In genomic region chr10:112716076-112716475, GRCh38 we compare ENCODE assay signal across 23 cellular contexts.
"Had no signal": no experiment of that assay in that cellular context is flagged by ENCODE, and none has a peak within 500 bp of the region (broad histone marks: within the 10 kb centered on the region; RNA-seq: fewer than 3 reads in every experiment).

No MANE protein-coding gene starts in this region.

- H3K4me3 Mint-ChIP-seq: activated CD4-positive, alpha-beta T cell treated with anti-CD3 and anti-CD28 coated beads for 36 hours; memory B cell; naive thymus-derived CD4-positive, alpha-beta T cell; neural progenitor cell; stimulated activated naive CD8-positive, alpha-beta T cell treated with anti-CD3 and anti-CD28 coated beads, Interleukin-15, amount 100 ng/mL, for 72 hours; T-helper 2 cell treated with Interferon-gamma antibody and Interleukin-4, amounts not matched to agents 5 μg/mL and 100 μg/mL, for 36 hours; type B pancreatic cell; WTC11 had no signal

- H3K9me3 ChIP-seq: adrenal gland, gastrocnemius medialis, left ventricle myocardium inferior, right atrium auricular region, SK-N-SH, suprapubic skin had no signal

- H3K36me3 Mint-ChIP-seq: WTC11 had no signal

- H3K27me3 Mint-ChIP-seq: activated CD4-positive, alpha-beta T cell treated with anti-CD3 and anti-CD28 coated beads for 36 hours; memory B cell; naive thymus-derived CD4-positive, alpha-beta T cell; progenitor cell of endocrine pancreas; stimulated activated naive CD8-positive, alpha-beta T cell treated with anti-CD3 and anti-CD28 coated beads, Interleukin-15, amount 100 ng/mL, for 72 hours; type B pancreatic cell had no signal

- H2AFZ ChIP-seq: neural progenitor cell had no signal

- ATAC-seq: activated CD4-positive, alpha-beta T cell treated with anti-CD3 and anti-CD28 coated beads for 36 hours; gastrocnemius medialis; naive thymus-derived CD4-positive, alpha-beta T cell; stimulated activated naive CD8-positive, alpha-beta T cell treated with anti-CD3 and anti-CD28 coated beads, Interleukin-15, amount 100 ng/mL, for 72 hours; WTC11 had no signal

- H3K4me1 Mint-ChIP-seq: activated CD4-positive, alpha-beta T cell treated with anti-CD3 and anti-CD28 coated beads for 36 hours; memory B cell; naive thymus-derived CD4-positive, alpha-beta T cell; neural progenitor cell; stimulated activated naive CD8-positive, alpha-beta T cell treated with anti-CD3 and anti-CD28 coated beads, Interleukin-15, amount 100 ng/mL, for 72 hours had no signal

- H3K4me2 ChIP-seq: neural progenitor cell, SK-N-SH had no signal

- DNase-seq: activated CD4-positive, alpha-beta T cell treated with anti-CD3 and anti-CD28 coated beads for 36 hours; activated CD4-positive, alpha-beta T cell treated with anti-CD3 and anti-CD28 coated beads, Interleukin-2, amount 50 U/mL, for 48 hours; activated naive CD4-positive, alpha-beta T cell treated with anti-CD3 and anti-CD28 coated beads, Interleukin-2, amount 50 U/mL, for 16 hours; adrenal gland; dorsolateral prefrontal cortex; gastrocnemius medialis; head of caudate nucleus; kidney glomerular epithelial cell; left ventricle myocardium inferior; naive thymus-derived CD4-positive, alpha-beta T cell; SK-N-SH; stimulated activated CD4-positive, alpha-beta T cell treated with anti-CD3 and anti-CD28 coated beads, Interleukin-15, amount 100 ng/mL, for 24 hours; stimulated activated CD4-positive, alpha-beta T cell treated with anti-CD3 and anti-CD28 coated beads, Interleukin-2, amount 100 ng/mL, for 48 hours; stimulated activated naive CD8-positive, alpha-beta T cell treated with anti-CD3 and anti-CD28 coated beads, Interleukin-15, amount 100 ng/mL, for 72 hours had no signal

- H3K4me1 ChIP-seq: adrenal gland, gastrocnemius medialis, left ventricle myocardium inferior, neural progenitor cell, right atrium auricular region, suprapubic skin had no signal

- H3K4me3 ChIP-seq: adrenal gland, dorsolateral prefrontal cortex, gastrocnemius medialis, left ventricle myocardium inferior, neural progenitor cell, right atrium auricular region, skin epidermis, suprapubic skin had no signal

- H3K9ac ChIP-seq: neural progenitor cell, SK-N-SH had no signal

- H3K27me3 ChIP-seq: adrenal gland, dorsolateral prefrontal cortex, gastrocnemius medialis, neural progenitor cell, right atrium auricular region, suprapubic skin had no signal

- H3K27ac ChIP-seq: adrenal gland, dorsolateral prefrontal cortex, gastrocnemius medialis, left ventricle myocardium inferior, neural progenitor cell, right atrium auricular region, skin epidermis, suprapubic skin had no signal

- H3K27ac Mint-ChIP-seq: activated CD4-positive, alpha-beta T cell treated with anti-CD3 and anti-CD28 coated beads for 36 hours; memory B cell; naive thymus-derived CD4-positive, alpha-beta T cell; neural progenitor cell; stimulated activated naive CD8-positive, alpha-beta T cell treated with anti-CD3 and anti-CD28 coated beads, Interleukin-15, amount 100 ng/mL, for 72 hours; T-helper 2 cell treated with Interferon-gamma antibody and Interleukin-4, amounts not matched to agents 5 μg/mL and 100 μg/mL, for 36 hours; type B pancreatic cell; WTC11 had no signal

- H3K9me3 Mint-ChIP-seq: memory B cell; neural progenitor cell; stimulated activated naive CD8-positive, alpha-beta T cell treated with anti-CD3 and anti-CD28 coated beads, Interleukin-15, amount 100 ng/mL, for 72 hours; T-helper 2 cell treated with Interferon-gamma antibody and Interleukin-4, amounts not matched to agents 5 μg/mL and 100 μg/mL, for 36 hours; WTC11 had no signal

- H3K36me3 ChIP-seq: adrenal gland, gastrocnemius medialis, left ventricle myocardium inferior, neural progenitor cell, right atrium auricular region, suprapubic skin had no signal
